In genomic region chr5:119385136-119386128, GRCh38 we compare ENCODE assay signal across 9 cellular contexts. TPM values are rescaled to one million over a fixed set of nuclear protein-coding genes. Genes with fewer than 3 reads are reported as not detected.
DNase-seq lines count a peak whose midpoint lies in the region; ATAC-seq and TF ChIP-seq lines count a peak whose summit lies in the region.
"Had no signal": no experiment of that assay in that cellular context is flagged by ENCODE, and none has a peak within 500 bp of the region (broad histone marks: within the 10 kb centered on the region; RNA-seq: fewer than 3 reads in every experiment).

No MANE protein-coding gene starts in this region.

- H3K36me3 ChIP-seq in gastroesophageal sphincter (no peaks in the 10 kb centered on the region), SJCRH30 (peaks cover 2% of the 10 kb centered on the region; the same call in 1 of the 2 replicates)

- H3K4me3 ChIP-seq in gastroesophageal sphincter: no peak overlapping the region
- H3K4me3 ChIP-seq in SJCRH30: no peak overlapping the region

- peaks cover 14 to 76% (median 19%) of the 10 kb centered on the region in 3 donors for H3K4me1 ChIP-seq in gastroesophageal sphincter
- no peaks in the 10 kb centered on the region for H3K4me1 ChIP-seq in SJCRH30

- H3K27ac ChIP-seq in gastroesophageal sphincter (peak overlapping the region in 3 of 4 donors; percentile 69 to 75 (median 74)), SJCRH30 (no peak overlapping the region)

- no peak for TF ChIP-seq POLR2A in gastroesophageal sphincter (IDR thresholded peaks at IDR 0.05)

- peak; percentile 48 for ATAC-seq in GM18498 (IDR thresholded peaks at IDR 0.05; ENCODE audit: unreplicated experiment)
- peak; percentile 43 for ATAC-seq in GM19455 (IDR thresholded peaks at IDR 0.05; ENCODE audit: unreplicated experiment)
- peak; percentile 28 for ATAC-seq in HG03565 (IDR thresholded peaks at IDR 0.05; ENCODE audit: unreplicated experiment)
- ATAC-seq in gastroesophageal sphincter: no peak
- ATAC-seq in GM21390 (IDR thresholded peaks at IDR 0.05; ENCODE audit: unreplicated experiment): no peak

- no peak for TF ChIP-seq CTCF in gastroesophageal sphincter (IDR thresholded peaks at IDR 0.05)

- no peak for TF ChIP-seq EP300 in gastroesophageal sphincter (IDR thresholded peaks at IDR 0.05)

- 72 to 73% methylated on average over 6 of the region's 6 CpGs for WGBS in gastroesophageal sphincter (ENCODE audit: low coverage in 1 of 2), 2 donors

- H3K27me3 ChIP-seq in gastroesophageal sphincter (no peaks in the 10 kb centered on the region), SJCRH30 (no peaks in the 10 kb centered on the region)

- H3K9me3 ChIP-seq in gastroesophageal sphincter (no peaks in the 10 kb centered on the region), SJCRH30 (replicated peaks) (no peaks in the 10 kb centered on the region; the same call in 1 of the 2 replicates)

- DNase-seq in NCI-H1105 (lab: John Stamatoyannopoulos, UW) (no peak), NOMO-1 treated with DMSO at 0.1 percent for 48 hours (lab: John Stamatoyannopoulos, UW; ENCODE audit: unreplicated experiment) (no peak), SJCRH30 (no peak)
- DNase-seq: NCI-H187 had no signal

RNA-seq across cellular contexts. Expression of gene TNFAIP8, which starts 29.6 kb away (rescaled TPM):
- total RNA-seq in gastroesophageal sphincter: 10 to 100 TPM; 25.4 to 76.7 (median 31.6) TPM
- 43.1 and 45.3 TPM in 2 replicates for total RNA-seq in SJCRH30 (2014; rRNA removed; shearing (Covaris generic))

Comparison
In these comparisons a context has a peak if more than half of its experiments do, and no peak if none do; other contexts are left out.
1. ATAC-seq: peak in GM18498 (single experiment), GM19455 (single experiment) and HG03565 (single experiment); none in gastroesophageal sphincter (single experiment) and GM21390 (single experiment).